ENCODE assay signal across 20 cellular contexts in the genomic region with DNA sequence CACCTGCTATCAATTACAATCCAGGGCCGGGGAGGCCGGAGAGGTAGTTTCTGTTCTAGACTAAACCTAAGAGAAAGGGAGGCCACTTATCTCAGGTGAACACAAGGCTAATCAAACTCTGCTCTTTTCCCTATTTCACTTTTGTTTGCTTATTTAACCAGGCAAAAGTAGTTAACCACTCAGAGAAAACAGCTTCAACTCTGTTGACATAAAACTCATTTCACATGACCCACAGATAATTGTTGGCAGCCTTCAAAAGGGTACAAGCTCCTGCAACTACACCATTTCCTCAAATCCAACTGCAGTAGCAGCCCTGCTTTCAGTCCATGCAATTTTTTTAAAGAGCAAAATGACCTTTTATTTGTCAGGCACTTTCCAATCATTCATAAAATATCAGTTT. TPM values are rescaled to one million over a fixed set of nuclear protein-coding genes. Genes with fewer than 3 reads are reported as not detected.
"Had no signal": no experiment of that assay in that cellular context is flagged by ENCODE, and none has a peak within 500 bp of the region (broad histone marks: within the 10 kb centered on the region; RNA-seq: fewer than 3 reads in every experiment).

No MANE protein-coding gene starts in this region.

- H3K27me3 ChIP-seq: breast epithelium, sigmoid colon, upper lobe of left lung had no signal

- H3K9me3 ChIP-seq: breast epithelium, sigmoid colon, upper lobe of left lung had no signal

- H3K4me3 ChIP-seq: breast epithelium, sigmoid colon, upper lobe of left lung had no signal

- DNase-seq: activated CD4-positive, alpha-beta T cell treated with anti-CD3 and anti-CD28 coated beads, Interleukin-2, amount 50 U/mL, for 4 hours; activated gamma-delta T cell; activated naive CD8-positive, alpha-beta T cell treated with anti-CD3 and anti-CD28 coated beads for 36 hours; activated T-cell treated with anti-CD3 and anti-CD28 coated beads, Interleukin-2, amount 50 U/mL, for 48 hours; anterior cingulate cortex; immature natural killer cell; mammary epithelial cell; natural killer cell; occipital lobe; sigmoid colon; stimulated activated CD4-positive, alpha-beta T cell treated with anti-CD3 and anti-CD28 coated beads, Interleukin-12 subunit alpha, Interleukin-12 subunit beta, amount 100 ng/mL, for 4 hours; stimulated activated naive CD4-positive, alpha-beta T cell; T-helper 17 cell; upper lobe of left lung had no signal

- H3K4me1 ChIP-seq: breast epithelium, sigmoid colon had no signal

- H3K36me3 ChIP-seq: breast epithelium, sigmoid colon, upper lobe of left lung had no signal

- ATAC-seq: activated CD4-positive, CD25-positive, alpha-beta regulatory T cell treated with anti-CD3 and anti-CD28 coated beads, Interleukin-2, amount 50 U/mL, for 24 hours; esophagus mucosa; natural killer cell; T-helper 17 cell had no signal

- H3K27ac ChIP-seq: breast epithelium, sigmoid colon, upper lobe of left lung had no signal

RNA-seq across cellular contexts. Expression of gene SLC9A2, which starts 27.7 kb away (rescaled TPM):
- total RNA-seq: dermis microvascular lymphatic vessel endothelial cell, mononuclear cell, natural killer cell, pulmonary artery endothelial cell, T-helper 17 cell had no signal
